9 cellular contexts compared by ENCODE assay signal in the genomic region with DNA sequence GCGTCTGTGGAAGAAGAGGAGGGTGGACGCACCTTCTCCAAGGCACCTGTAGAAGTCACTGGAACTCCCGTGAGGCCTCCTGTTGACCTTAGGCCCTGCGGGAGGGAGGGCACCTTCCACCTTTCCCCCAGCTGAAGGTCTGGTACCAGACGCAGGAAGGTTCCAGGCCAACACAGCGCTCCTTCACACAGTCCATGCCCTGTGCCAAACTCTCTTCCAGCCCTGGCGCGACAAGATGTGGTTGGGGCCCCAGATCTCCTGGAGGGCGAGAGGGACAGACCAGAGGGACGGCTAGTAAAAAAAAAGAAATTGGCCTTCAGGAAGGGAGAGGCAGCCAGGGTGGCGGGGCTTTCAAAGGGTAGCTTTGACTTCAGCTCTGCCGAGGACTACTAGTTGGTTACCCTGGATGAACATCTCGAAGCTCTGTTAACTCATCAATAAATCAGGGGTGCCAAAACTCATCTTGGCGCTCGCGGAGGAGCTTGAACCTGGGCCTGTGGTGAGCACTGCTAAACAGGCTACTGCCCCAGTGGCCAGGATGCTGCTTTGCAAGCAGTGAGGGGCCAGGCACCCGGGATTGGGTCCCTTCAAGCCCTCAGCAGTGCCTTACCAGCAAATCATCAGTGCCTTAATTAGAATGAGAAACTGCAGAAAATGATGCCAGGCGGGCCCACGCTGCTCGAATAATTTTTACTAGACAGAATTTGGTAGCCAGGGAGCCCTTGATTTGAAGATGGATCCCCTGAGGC. TPM values are rescaled to one million over a fixed set of nuclear protein-coding genes. Genes with fewer than 3 reads are reported as not detected.
A peak's percentile ranks its signal among the peaks of the same experiment; 100 is the strongest.
DNase-seq lines count a peak whose midpoint lies in the region; ATAC-seq and TF ChIP-seq lines count a peak whose summit lies in the region.
"Had no signal": no experiment of that assay in that cellular context is flagged by ENCODE, and none has a peak within 500 bp of the region (broad histone marks: within the 10 kb centered on the region; RNA-seq: fewer than 3 reads in every experiment).

No MANE protein-coding gene starts in this region.

- POLR2A ChIA-PET in CD8-positive, alpha-beta T cell (lab: Charles Lee) = interaction anchor here (1.0 to 2.4 kb wide), 2 partner anchors 14 to 51 kb away, joined by 3 to 8 read pairs; a partner anchor contains a TSS

- DNase-seq in CD8-positive, alpha-beta T cell = no peak
- no peak for DNase-seq in MM.1S
- DNase-seq in NCI-H2171 (lab: John Stamatoyannopoulos, UW) = no peak
- no peak for DNase-seq in NCI-H524 (lab: John Stamatoyannopoulos, UW)
- DNase-seq in lower lobe of right lung = no peak
- DNase-seq: KG1 had no signal

- CTCF ChIA-PET in CD8-positive, alpha-beta T cell (lab: Charles Lee) = interaction anchor here (1.4 to 1.9 kb wide), 3 partner anchors 13 to 31 kb away, joined by 3 to 4 read pairs (median 4); no protein-coding TSS in a partner anchor

- H3K27ac ChIP-seq in CD8-positive, alpha-beta T cell (ENCODE audit: low read depth, low read length) = no peak overlapping the region
- H3K27ac ChIP-seq in MM.1S (ENCODE audit: low read length) (no peak overlapping the region), ectodermal cell (ENCODE audit: insufficient read depth, low read depth, low read length, poor library complexity, severe bottlenecking) (no peak overlapping the region), lower lobe of right lung (no peak overlapping the region)

- no peaks in the 10 kb centered on the region for H3K9me2 ChIP-seq in MM.1S (replicated peaks; ENCODE audit: insufficient read depth, low read length)

- peaks cover 11% of the 10 kb centered on the region for H3K36me3 ChIP-seq in CD8-positive, alpha-beta T cell (ENCODE audit: insufficient read depth, low read length)
- H3K36me3 ChIP-seq in MM.1S (replicated peaks; ENCODE audit: insufficient read depth, low read length) (no peaks in the 10 kb centered on the region), ectodermal cell (ENCODE audit: control insufficient read depth, insufficient read depth, low read length) (peaks cover 27% of the 10 kb centered on the region), lower lobe of right lung (peaks cover 32% of the 10 kb centered on the region)

- no peaks in the 10 kb centered on the region for H4K20me1 ChIP-seq in MM.1S (ENCODE audit: insufficient read depth, low read length)

- intact Hi-C loops in CD8-positive, alpha-beta T cell (cut with DNase I, micrococcal nuclease) = no loop called here
- intact Hi-C loops in lower lobe of right lung (cut with DNase I) = no loop called here

- H3K27me3 ChIP-seq in CD8-positive, alpha-beta T cell (ENCODE audit: insufficient read depth, low read length) = peaks cover 17% of the 10 kb centered on the region
- H3K27me3 ChIP-seq in MM.1S (replicated peaks; ENCODE audit: insufficient read depth, low read length) (peaks cover 27% of the 10 kb centered on the region), ectodermal cell (ENCODE audit: control insufficient read depth, insufficient read depth, low read length, poor library complexity, severe bottlenecking) (peaks cover 38% of the 10 kb centered on the region), lower lobe of right lung (ENCODE audit: low read depth) (peaks cover 50% of the 10 kb centered on the region)

- H3K4me3 Mint-ChIP-seq in CD8-positive, alpha-beta T cell = peak overlapping the region; percentile 64
- H3K4me3 Mint-ChIP-seq in nephron = peak overlapping the region; percentile 55 to 75 (median 74)

- H3K79me2 ChIP-seq in MM.1S (ENCODE audit: low read length) = no peaks in the 10 kb centered on the region

- H3K9ac ChIP-seq in MM.1S (ENCODE audit: low read length) = no peak overlapping the region

- peaks cover 36% of the 10 kb centered on the region for H3K36me3 Mint-ChIP-seq in CD8-positive, alpha-beta T cell
- H3K36me3 Mint-ChIP-seq in nephron (ENCODE audit: low read depth) = peaks cover 23% of the 10 kb centered on the region

- H3K4me1 ChIP-seq in CD8-positive, alpha-beta T cell (ENCODE audit: insufficient read depth, low read length) = peaks cover 13% of the 10 kb centered on the region
- H3K4me1 ChIP-seq in MM.1S (ENCODE audit: low read length) (no peaks in the 10 kb centered on the region), ectodermal cell (ENCODE audit: control insufficient read depth, insufficient read depth, low read length) (peaks cover 6% of the 10 kb centered on the region), lower lobe of right lung (peaks cover 14% of the 10 kb centered on the region)

- ATAC-seq in CD8-positive, alpha-beta T cell = no peak
- ATAC-seq in HG03378 (IDR thresholded peaks at IDR 0.05; ENCODE audit: unreplicated experiment) (no peak), lower lobe of right lung (no peak)

- no peaks in the 10 kb centered on the region for H3K9me3 Mint-ChIP-seq in CD8-positive, alpha-beta T cell
- no peaks in the 10 kb centered on the region for H3K9me3 Mint-ChIP-seq in nephron

- TF ChIP-seq CTCF in CD8-positive, alpha-beta T cell (IDR thresholded peaks at IDR 0.05) = no peak
- TF ChIP-seq CTCF in MM.1S (IDR thresholded peaks at IDR 0.05; ENCODE audit: low read length) (no peak), nephron (IDR thresholded peaks at IDR 0.05; ENCODE audit: unreplicated experiment in 3 of 3) (no peak), lower lobe of right lung (IDR thresholded peaks at IDR 0.05) (no peak)

- H3K27ac Mint-ChIP-seq in CD8-positive, alpha-beta T cell = no peak overlapping the region
- no peak overlapping the region for H3K27ac Mint-ChIP-seq in nephron

- H3K4me1 Mint-ChIP-seq in CD8-positive, alpha-beta T cell (ENCODE audit: low read depth) = peaks cover 9% of the 10 kb centered on the region
- no peaks in the 10 kb centered on the region for H3K4me1 Mint-ChIP-seq in nephron

- H2AFZ ChIP-seq in MM.1S (ENCODE audit: low read length) = no peak overlapping the region

- no peaks in the 10 kb centered on the region for H3F3A ChIP-seq in MM.1S (ENCODE audit: insufficient read depth, low read length)

- peak overlapping the region; percentile 42 for H3K4me3 ChIP-seq in CD8-positive, alpha-beta T cell (ENCODE audit: low read depth, low read length)
- H3K4me3 ChIP-seq in MM.1S (ENCODE audit: low read length) (no peak overlapping the region), ectodermal cell (ENCODE audit: insufficient read depth, low read depth, low read length) (peak overlapping the region; percentile 57), lower lobe of right lung (no peak overlapping the region)

- peak overlapping the region; percentile 21; the same call in 1 of the 2 replicates for H3K4me2 ChIP-seq in MM.1S (ENCODE audit: low read depth, low read length)

- H3K27me3 Mint-ChIP-seq in CD8-positive, alpha-beta T cell (ENCODE audit: low read depth) = peaks cover 33% of the 10 kb centered on the region
- H3K27me3 Mint-ChIP-seq in nephron (ENCODE audit: low read depth) = peaks cover 62% of the 10 kb centered on the region

- 53 to 57% methylated on average over 20 of the region's 20 CpGs for WGBS in ectodermal cell, 2 experiments

- no peaks in the 10 kb centered on the region for H3K9me3 ChIP-seq in CD8-positive, alpha-beta T cell (ENCODE audit: low read length)
- H3K9me3 ChIP-seq in MM.1S (replicated peaks; ENCODE audit: insufficient read depth, low read length) = no peaks in the 10 kb centered on the region
- H3K9me3 ChIP-seq in ectodermal cell (ENCODE audit: control insufficient read depth, low read length) = no peaks in the 10 kb centered on the region
- H3K9me3 ChIP-seq in lower lobe of right lung = no peaks in the 10 kb centered on the region

RNA-seq across cellular contexts. Expression of a gene that starts 14.9 kb away (rescaled TPM):
- 10 to 100 TPM; 13.5 to 14.7 TPM for total RNA-seq in CD8-positive, alpha-beta T cell
- polyA plus RNA-seq in ectodermal cell (2013, experiment 1 of 4) = 19.8 TPM
- polyA plus RNA-seq in ectodermal cell (2013, experiment 2 of 4) = 19.7 TPM
- polyA plus RNA-seq in ectodermal cell (2013, experiment 3 of 4) = 17.3 TPM
- polyA plus RNA-seq in ectodermal cell (2013, experiment 4 of 4) = 17.0 TPM
- 12.0 TPM for total RNA-seq in lower lobe of right lung

RNA-seq across cellular contexts. Expression of a gene that starts 28.0 kb away (rescaled TPM):
- total RNA-seq in CD8-positive, alpha-beta T cell = not detected
- polyA plus RNA-seq in ectodermal cell (2013, experiment 1 of 4) = 0.74 TPM
- 1.1 TPM for polyA plus RNA-seq in ectodermal cell (2013, experiment 2 of 4)
- polyA plus RNA-seq in ectodermal cell (2013, experiment 3 of 4) = 1.4 TPM
- 1.4 TPM for polyA plus RNA-seq in ectodermal cell (2013, experiment 4 of 4)
- total RNA-seq in lower lobe of right lung = not detected

RNA-seq across cellular contexts. Expression of a gene that starts 32.9 kb away (rescaled TPM):
- total RNA-seq in CD8-positive, alpha-beta T cell = 10 to 100 TPM; 44.5 to 45.8 TPM
- 7.9 TPM for polyA plus RNA-seq in ectodermal cell (2013, experiment 1 of 4)
- 7.8 TPM for polyA plus RNA-seq in ectodermal cell (2013, experiment 2 of 4)
- 6.6 TPM for polyA plus RNA-seq in ectodermal cell (2013, experiment 3 of 4)
- polyA plus RNA-seq in ectodermal cell (2013, experiment 4 of 4) = 7.8 TPM
- 10.4 TPM for total RNA-seq in lower lobe of right lung

RNA-seq across cellular contexts. Expression of a gene that starts 40.9 kb away (rescaled TPM):
- 1 to 10 TPM; 6.3 to 6.4 TPM for total RNA-seq in CD8-positive, alpha-beta T cell
- 46.3 TPM for polyA plus RNA-seq in ectodermal cell (2013, experiment 1 of 4)
- polyA plus RNA-seq in ectodermal cell (2013, experiment 2 of 4) = 48.6 TPM
- 39.6 TPM for polyA plus RNA-seq in ectodermal cell (2013, experiment 3 of 4)
- 40.0 TPM for polyA plus RNA-seq in ectodermal cell (2013, experiment 4 of 4)
- total RNA-seq in lower lobe of right lung = 23.8 TPM

RNA-seq across cellular contexts. Expression of a gene that starts 44.2 kb away (rescaled TPM):
- total RNA-seq in CD8-positive, alpha-beta T cell = not detected
- polyA plus RNA-seq in ectodermal cell (2013, experiment 1 of 4) = not detected
- not detected for polyA plus RNA-seq in ectodermal cell (2013, experiment 2 of 4)
- polyA plus RNA-seq in ectodermal cell (2013, experiment 3 of 4) = not detected
- not detected for polyA plus RNA-seq in ectodermal cell (2013, experiment 4 of 4)
- total RNA-seq in lower lobe of right lung = 1.8 TPM

Comparison
In these comparisons a context has a peak if more than half of its experiments do, and no peak if none do; other contexts are left out.
1. H3K4me3 ChIP-seq: peak in CD8-positive, alpha-beta T cell (single experiment) and ectodermal cell (single experiment); none in MM.1S (single experiment) and lower lobe of right lung (single experiment).